Comparison of ENCODE assay signal across 21 cellular contexts in genomic region chr7:77071108-77071507, GRCh38. TPM values are rescaled to one million over a fixed set of nuclear protein-coding genes. Genes with fewer than 3 reads are reported as not detected.
"Had no signal": no experiment of that assay in that cellular context is flagged by ENCODE, and none has a peak within 500 bp of the region (broad histone marks: within the 10 kb centered on the region; RNA-seq: fewer than 3 reads in every experiment).

No MANE protein-coding gene starts in this region.

RNA-seq across cellular contexts. Expression of gene SPDYE18, which starts 8.8 kb away (rescaled TPM):
- total RNA-seq: activated T-helper 17 cell treated with anti-CD3 and anti-CD28 coated beads, Interleukin-2, amount 50 U/mL, for 72 hours; ascending aorta; astrocyte; bronchial epithelial cell had no signal

RNA-seq across cellular contexts. Expression of gene SPDYE17, which starts 38.9 kb away (rescaled TPM):
- total RNA-seq: activated naive CD4-positive, alpha-beta T cell treated with anti-CD3 and anti-CD28 coated beads for 36 hours; activated naive CD4-positive, alpha-beta T cell treated with anti-CD3 and anti-CD28 coated beads, Interleukin-2, amount 50 U/mL, for 72 hours; activated naive CD8-positive, alpha-beta T cell treated with anti-CD3 and anti-CD28 coated beads for 36 hours; activated naive CD8-positive, alpha-beta T cell treated with anti-CD3 and anti-CD28 coated beads, Interleukin-2, amount 10 ng/mL, durations not matched to agents 7 days and 5 days; activated T-cell treated with anti-CD3 and anti-CD28 coated beads, Interleukin-2, amount 50 U/mL, for 4 hours; activated T-cell treated with anti-CD3 and anti-CD28 coated beads, Interleukin-2, amount 50 U/mL, for 72 hours; activated T-helper 1 cell treated with anti-CD3 and anti-CD28 coated beads, Interleukin-12 subunit alpha, Interleukin-12 subunit beta, Interleukin-2, Interleukin-4 antibody, amounts not matched to agents 30 ng/mL and 10 ng/mL and 1 ng/mL, durations not matched to agents 14 hours and 24 hours and 36 hours; activated T-helper 17 cell treated with anti-CD3 and anti-CD28 coated beads, Interleukin-2, amount 50 U/mL, for 72 hours; activated T-helper 2 cell treated with anti-CD3 and anti-CD28 coated beads, Interferon-gamma antibody, Interleukin-2, Interleukin-4, amounts not matched to agents 10 μg/mL and 5 μg/mL and 100 μg/mL, durations not matched to agents 14 hours and 24 hours and 36 hours; adrenal gland; aorta; ascending aorta; astrocyte; body of pancreas; breast epithelium; bronchial epithelial cell; cardiac muscle cell; cardiac septum; cerebellum; chondrocyte had no signal
- polyA plus RNA-seq: adipose tissue, adrenal gland, aorta, cardiac muscle cell had no signal
